In genomic region chr1:109482242-109482641, GRCh38 we compare ENCODE assay signal across 14 cellular contexts. TPM values are rescaled to one million over a fixed set of nuclear protein-coding genes. Genes with fewer than 3 reads are reported as not detected.
DNase-seq lines count a peak whose midpoint lies in the region; ATAC-seq and TF ChIP-seq lines count a peak whose summit lies in the region.
"Had no signal": no experiment of that assay in that cellular context is flagged by ENCODE, and none has a peak within 500 bp of the region (broad histone marks: within the 10 kb centered on the region; RNA-seq: fewer than 3 reads in every experiment).

No MANE protein-coding gene starts in this region.

- CTCF ChIA-PET in activated CD4-positive, alpha-beta T cell treated with anti-CD3 and anti-CD28 coated beads, Interleukin-2, amount 10 ng/mL, durations not matched to agents 7 days and 5 days (lab: Charles Lee) = interaction anchor here (1.2 to 43.6 kb wide), 4 partner anchors 9 to 42 kb away, joined by 3 to 1139 read pairs (median 20); partner anchors contain the start of genes AMIGO1, CYB561D1 and GPR61

- in situ Hi-C loops in G401 (cut with HindIII; ENCODE audit: low sequenced_read_pairs) (no loop called here), KBM-7 (cut with MboI; ENCODE audit: low pct_unique_long_range_greater_than_20kb, low sequenced_read_pairs) (no loop called here)

- ATAC-seq in central memory CD8-positive, alpha-beta T cell (replicated peaks; ENCODE audit: extremely low read depth, poor library complexity, severe bottlenecking) = no peak
- no peak for ATAC-seq in Right ventricle myocardium superior (ENCODE audit: poor library complexity)
- ATAC-seq: Panc1 had no signal

- peaks cover 18% of the 10 kb centered on the region for H3K27me3 Mint-ChIP-seq in activated CD4-positive, alpha-beta T cell treated with anti-CD3 and anti-CD28 coated beads, Interleukin-2, amount 10 ng/mL, durations not matched to agents 7 days and 5 days
- H3K27me3 Mint-ChIP-seq in central memory CD8-positive, alpha-beta T cell = peaks cover 25% of the 10 kb centered on the region
- peaks cover 52% of the 10 kb centered on the region for H3K27me3 Mint-ChIP-seq in neural crest cell (ENCODE audit: low read depth)

- DNase-seq in activated CD4-positive, alpha-beta T cell treated with anti-CD3 and anti-CD28 coated beads, Interleukin-2, amount 10 ng/mL, durations not matched to agents 7 days and 5 days = no peak
- DNase-seq in activated CD4-positive, alpha-beta T cell treated with anti-CD3 and anti-CD28 coated beads for 1 hour = no peak
- DNase-seq in G401 (ENCODE audit: low spot score) = peak; percentile 66
- DNase-seq in central memory CD8-positive, alpha-beta T cell (ENCODE audit: low spot score in 2 of 2) = no peak
- no peak for DNase-seq in neural crest cell (ENCODE audit: low read depth, low spot score)
- no peak for DNase-seq in Right ventricle myocardium superior
- DNase-seq in KBM-7 = no peak
- no peak for DNase-seq in NCI-H510A (lab: John Stamatoyannopoulos, UW)
- DNase-seq: hippocampal formation; NCI-H748 treated with DMSO at 0.1 percent for 48 hours; SK-N-SH; stimulated activated CD4-positive, alpha-beta T cell treated with anti-CD3 and anti-CD28 coated beads, Interleukin-12 subunit alpha, Interleukin-12 subunit beta, amount 100 ng/mL, for 4 hours had no signal

- no peaks in the 10 kb centered on the region for H3K9me3 Mint-ChIP-seq in activated CD4-positive, alpha-beta T cell treated with anti-CD3 and anti-CD28 coated beads, Interleukin-2, amount 10 ng/mL, durations not matched to agents 7 days and 5 days
- no peaks in the 10 kb centered on the region for H3K9me3 Mint-ChIP-seq in central memory CD8-positive, alpha-beta T cell
- no peaks in the 10 kb centered on the region for H3K9me3 Mint-ChIP-seq in neural crest cell
- H3K9me3 Mint-ChIP-seq: activated T-helper 2 cell treated with anti-CD3 and anti-CD28 coated beads, Interferon-gamma antibody, Interleukin-2, Interleukin-4, amounts not matched to agents 10 μg/mL and 5 μg/mL and 100 μg/mL, durations not matched to agents 14 hours and 24 hours and 36 hours had no signal

- intact Hi-C loops in Right ventricle myocardium superior (cut with DNase I) = no loop called here

- H3K4me1 Mint-ChIP-seq in activated CD4-positive, alpha-beta T cell treated with anti-CD3 and anti-CD28 coated beads, Interleukin-2, amount 10 ng/mL, durations not matched to agents 7 days and 5 days = peaks cover 48% of the 10 kb centered on the region
- H3K4me1 Mint-ChIP-seq in central memory CD8-positive, alpha-beta T cell = peaks cover 31% of the 10 kb centered on the region
- H3K4me1 Mint-ChIP-seq in neural crest cell = peaks cover 24% of the 10 kb centered on the region

- H3K4me3 Mint-ChIP-seq in activated CD4-positive, alpha-beta T cell treated with anti-CD3 and anti-CD28 coated beads, Interleukin-2, amount 10 ng/mL, durations not matched to agents 7 days and 5 days = peak overlapping the region; percentile 56
- H3K4me3 Mint-ChIP-seq in central memory CD8-positive, alpha-beta T cell = peak overlapping the region; percentile 97
- peak overlapping the region; percentile 97 for H3K4me3 Mint-ChIP-seq in neural crest cell

- H3K27ac Mint-ChIP-seq in activated CD4-positive, alpha-beta T cell treated with anti-CD3 and anti-CD28 coated beads, Interleukin-2, amount 10 ng/mL, durations not matched to agents 7 days and 5 days = no peak overlapping the region
- H3K27ac Mint-ChIP-seq in central memory CD8-positive, alpha-beta T cell (ENCODE audit: low read depth) = no peak overlapping the region
- H3K27ac Mint-ChIP-seq in neural crest cell (ENCODE audit: unreplicated experiment) = no peak overlapping the region

- POLR2A ChIA-PET in activated CD4-positive, alpha-beta T cell treated with anti-CD3 and anti-CD28 coated beads, Interleukin-2, amount 10 ng/mL, durations not matched to agents 7 days and 5 days (lab: Charles Lee) = no interaction called here

- no peak for TF ChIP-seq CTCF in neural crest cell (conservative IDR thresholded peaks at IDR 0.05)

- H3K36me3 Mint-ChIP-seq in activated CD4-positive, alpha-beta T cell treated with anti-CD3 and anti-CD28 coated beads, Interleukin-2, amount 10 ng/mL, durations not matched to agents 7 days and 5 days (ENCODE audit: low read depth) = peaks cover 9% of the 10 kb centered on the region
- H3K36me3 Mint-ChIP-seq in central memory CD8-positive, alpha-beta T cell (ENCODE audit: insufficient read depth) = peaks cover 6% of the 10 kb centered on the region
- peaks cover 4% of the 10 kb centered on the region for H3K36me3 Mint-ChIP-seq in neural crest cell (ENCODE audit: low read depth)

RNA-seq across cellular contexts. Expression of gene ATXN7L2, which starts 1.5 kb away (rescaled TPM):
- total RNA-seq in activated CD4-positive, alpha-beta T cell treated with anti-CD3 and anti-CD28 coated beads, Interleukin-2, amount 10 ng/mL, durations not matched to agents 7 days and 5 days = 10 to 100 TPM; 12.4 to 14.0 TPM
- 2.9 and 6.8 TPM in 2 replicates for total RNA-seq in G401 (2014; rRNA removed; shearing (Covaris generic))
- total RNA-seq in neural crest cell (13.2 and 15.6 TPM in 2 replicates), Right ventricle myocardium superior (2.4 TPM)

RNA-seq across cellular contexts. Expression of gene CYB561D1, which starts 11.7 kb away (rescaled TPM):
- 10 to 100 TPM; 25.3 to 29.7 TPM for total RNA-seq in activated CD4-positive, alpha-beta T cell treated with anti-CD3 and anti-CD28 coated beads, Interleukin-2, amount 10 ng/mL, durations not matched to agents 7 days and 5 days
- total RNA-seq in G401 (2014; rRNA removed; shearing (Covaris generic)) = 0.31 and 3.1 TPM in 2 replicates
- total RNA-seq in neural crest cell (7.8 and 8.0 TPM in 2 replicates), Right ventricle myocardium superior (5.3 TPM)

RNA-seq across cellular contexts. Expression of gene SYPL2, which starts 15.9 kb away (rescaled TPM):
- not detected for total RNA-seq in activated CD4-positive, alpha-beta T cell treated with anti-CD3 and anti-CD28 coated beads, Interleukin-2, amount 10 ng/mL, durations not matched to agents 7 days and 5 days
- total RNA-seq in G401 (2014; rRNA removed; shearing (Covaris generic)) = not detected in 2 replicates
- total RNA-seq in neural crest cell = 0.18 and 0.47 TPM in 2 replicates
- 28.9 TPM for total RNA-seq in Right ventricle myocardium superior
- total RNA-seq: activated T-helper 2 cell treated with anti-CD3 and anti-CD28 coated beads, Interferon-gamma antibody, Interleukin-2, Interleukin-4, amounts not matched to agents 10 μg/mL and 5 μg/mL and 100 μg/mL, durations not matched to agents 14 hours and 24 hours and 36 hours had no signal

RNA-seq across cellular contexts. Expression of gene AMIGO1, which starts 27.3 kb away (rescaled TPM):
- 1 to 10 TPM; 5.8 to 7.6 TPM for total RNA-seq in activated CD4-positive, alpha-beta T cell treated with anti-CD3 and anti-CD28 coated beads, Interleukin-2, amount 10 ng/mL, durations not matched to agents 7 days and 5 days
- total RNA-seq in G401 (2014; rRNA removed; shearing (Covaris generic)) = 0.07 and 0.25 TPM in 2 replicates
- 6.1 and 7.2 TPM in 2 replicates for total RNA-seq in neural crest cell
- 19.3 TPM for total RNA-seq in Right ventricle myocardium superior

RNA-seq across cellular contexts. Expression of gene PSMA5, which starts 56.0 kb away (rescaled TPM):
- total RNA-seq in activated CD4-positive, alpha-beta T cell treated with anti-CD3 and anti-CD28 coated beads, Interleukin-2, amount 10 ng/mL, durations not matched to agents 7 days and 5 days = 100 to 1,000 TPM; 157 to 174 TPM
- total RNA-seq in G401 (2014; rRNA removed; shearing (Covaris generic)) = 105 and 147 TPM in 2 replicates
- total RNA-seq in neural crest cell = 99.8 and 109 TPM in 2 replicates
- 56.8 TPM for total RNA-seq in Right ventricle myocardium superior

Comparison
In these comparisons a context has a peak if more than half of its experiments do, and no peak if none do; other contexts are left out.
1. RNA of gene SYPL2, which starts 15.9 kb away (total RNA-seq): 28.9 TPM in Right ventricle myocardium superior (single experiment); 0.18 to 0.47 TPM in neural crest cell, not detected in activated CD4-positive, alpha-beta T cell treated with anti-CD3 and anti-CD28 coated beads, Interleukin-2, amount 10 ng/mL, durations not matched to agents 7 days and 5 days and not detected in G401; every median in the first group is over 10 times any median in the second.
2. Peak in every context shown above with its lines, with median percentiles within 50 percentile points of each other: H3K4me3 Mint-ChIP-seq.